8 cellular contexts compared by ENCODE assay signal in genomic region chr14:60331201-60332045, GRCh38.
A peak's percentile ranks its signal among the peaks of the same experiment; 100 is the strongest.
DNase-seq lines count a peak whose midpoint lies in the region; TF ChIP-seq lines count a peak whose summit lies in the region.

No MANE protein-coding gene starts in this region.

- H3K4me3 ChIP-seq in GM06990 (replicated peaks; ENCODE audit: low read depth, low read length) (peak overlapping the region; percentile 64), HAP-1 (no peak overlapping the region), SJCRH30 (peak overlapping the region; percentile 57), left ventricle myocardium inferior (peak overlapping the region; percentile 63), uterus (peak overlapping the region; percentile 27)

- peak overlapping the region; percentile 96 for H3K27ac Mint-ChIP-seq in activated naive CD4-positive, alpha-beta T cell treated with anti-CD3 and anti-CD28 coated beads, Interleukin-2, amount 50 U/mL, for 24 hours

- H3K4me1 ChIP-seq in HAP-1 (no peaks in the 10 kb centered on the region), SJCRH30 (no peaks in the 10 kb centered on the region), left ventricle myocardium inferior (peaks cover 22% of the 10 kb centered on the region), uterus (no peaks in the 10 kb centered on the region)

- peak; percentile 73 for DNase-seq in GM06990 (ENCODE audit: extremely low read depth, insufficient read length)
- peak; percentile 51 to 89 for DNase-seq in HAP-1 (ENCODE audit: low spot score in 2 of 2)
- DNase-seq in M059J (ENCODE audit: low read depth), result peak; percentile 55
- peak; percentile 78 to 93 for DNase-seq in SJCRH30
- DNase-seq in left ventricle myocardium inferior, result peak; percentile 35
- DNase-seq in putamen (ENCODE audit: low spot score), result peak; percentile 58
- DNase-seq in uterus, result peak; percentile 33 to 43

- H3K36me3 ChIP-seq in GM06990 (ENCODE audit: control insufficient read depth, insufficient read depth, low read length) (no peaks in the 10 kb centered on the region), HAP-1 (replicated peaks) (no peaks in the 10 kb centered on the region), SJCRH30 (no peaks in the 10 kb centered on the region), left ventricle myocardium inferior (no peaks in the 10 kb centered on the region), uterus (no peaks in the 10 kb centered on the region)

- peaks cover 35% of the 10 kb centered on the region for H3K4me1 Mint-ChIP-seq in activated naive CD4-positive, alpha-beta T cell treated with anti-CD3 and anti-CD28 coated beads, Interleukin-2, amount 50 U/mL, for 24 hours

- no peaks in the 10 kb centered on the region for H3K9me3 Mint-ChIP-seq in activated naive CD4-positive, alpha-beta T cell treated with anti-CD3 and anti-CD28 coated beads, Interleukin-2, amount 50 U/mL, for 24 hours

- TF ChIP-seq POLR2A in uterus (IDR thresholded peaks at IDR 0.05), result no peak

- H3K27me3 ChIP-seq in GM06990 (replicated peaks; ENCODE audit: control insufficient read depth, insufficient read depth, low read length), result no peaks in the 10 kb centered on the region
- H3K27me3 ChIP-seq in HAP-1 (ENCODE audit: low read depth), result no peaks in the 10 kb centered on the region; the same call in 1 of the 2 replicates
- no peaks in the 10 kb centered on the region for H3K27me3 ChIP-seq in SJCRH30
- H3K27me3 ChIP-seq in left ventricle myocardium inferior (ENCODE audit: low read depth), result peaks cover 34% of the 10 kb centered on the region
- no peaks in the 10 kb centered on the region for H3K27me3 ChIP-seq in uterus

- H3K27ac ChIP-seq in SJCRH30, result peak overlapping the region; percentile 25
- H3K27ac ChIP-seq in left ventricle myocardium inferior (replicated peaks), result no peak overlapping the region
- peak overlapping the region in 1 of 2 donors; percentile 44 for H3K27ac ChIP-seq in uterus

- peaks cover 27% of the 10 kb centered on the region for H3K27me3 Mint-ChIP-seq in activated naive CD4-positive, alpha-beta T cell treated with anti-CD3 and anti-CD28 coated beads, Interleukin-2, amount 50 U/mL, for 24 hours

- intact Hi-C loops in left ventricle myocardium inferior (cut with micrococcal nuclease) (no loop called here), uterus (cut with DNase I; ENCODE audit: low total_unique reads) (no loop called here)

- H3K4me3 Mint-ChIP-seq in activated naive CD4-positive, alpha-beta T cell treated with anti-CD3 and anti-CD28 coated beads, Interleukin-2, amount 50 U/mL, for 24 hours, result peak overlapping the region; percentile 98

- in situ Hi-C loops in HAP-1 (cut with MboI; ENCODE audit: low sequenced_read_pairs), result loop anchor here (25.0 kb wide), 1 partner anchor 231 kb away; no protein-coding TSS in a partner anchor

- H3K9me3 ChIP-seq in HAP-1 (no peaks in the 10 kb centered on the region), SJCRH30 (replicated peaks) (no peaks in the 10 kb centered on the region), left ventricle myocardium inferior (replicated peaks) (no peaks in the 10 kb centered on the region), uterus (no peaks in the 10 kb centered on the region)

- TF ChIP-seq CTCF in GM06990 (IDR thresholded peaks at IDR 0.05; ENCODE audit: insufficient read depth, low read length, poor library complexity, severe bottlenecking) (peak; percentile 86), left ventricle myocardium inferior (IDR thresholded peaks at IDR 0.05; ENCODE audit: borderline replicate concordance) (peak; percentile 74), uterus (IDR thresholded peaks at IDR 0.05) (peak; percentile 28 to 50 (median 36))

- no peaks in the 10 kb centered on the region for H3K36me3 Mint-ChIP-seq in activated naive CD4-positive, alpha-beta T cell treated with anti-CD3 and anti-CD28 coated beads, Interleukin-2, amount 50 U/mL, for 24 hours

Comparison
In these comparisons a context has a peak if more than half of its experiments do, and no peak if none do; other contexts are left out.
1. DNase-seq: peak in every context shown above with its lines; median percentile 86 in SJCRH30; 73 in GM06990; 70 in HAP-1; 58 in putamen; 55 in M059J; 38 in uterus; 35 in left ventricle myocardium inferior.